15 cellular contexts compared by ENCODE assay signal in the genomic region with DNA sequence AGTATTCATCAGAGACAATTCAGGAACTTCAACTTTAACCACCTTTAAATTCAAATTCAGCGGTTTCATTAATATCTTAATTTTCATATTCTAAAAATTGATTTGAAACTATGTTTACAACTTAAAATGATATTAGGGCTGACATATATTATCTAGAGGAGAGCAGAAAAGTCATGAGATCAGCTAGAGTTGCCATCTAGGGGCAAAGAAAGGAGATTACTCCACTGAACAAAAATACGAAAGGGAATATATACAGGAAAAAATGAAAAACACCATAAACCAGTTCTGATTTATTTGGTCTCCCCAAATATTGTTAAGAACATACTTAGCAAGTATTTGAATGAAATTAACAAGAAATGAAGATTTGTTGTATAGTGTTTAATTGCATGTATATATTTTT.
DNase-seq lines count a peak whose midpoint lies in the region; ATAC-seq and TF ChIP-seq lines count a peak whose summit lies in the region.
"Had no signal": no experiment of that assay in that cellular context is flagged by ENCODE, and none has a peak within 500 bp of the region (broad histone marks: within the 10 kb centered on the region; RNA-seq: fewer than 3 reads in every experiment).

No MANE protein-coding gene starts in this region.

- H3K4me3 Mint-ChIP-seq in activated CD8-positive, alpha-beta T cell treated with anti-CD3 and anti-CD28 coated beads, Interleukin-2, amount 10 ng/mL, durations not matched to agents 7 days and 5 days = no peak overlapping the region
- H3K4me3 Mint-ChIP-seq: activated naive CD4-positive, alpha-beta T cell treated with anti-CD3 and anti-CD28 coated beads, Interleukin-2, amount 50 U/mL, for 24 hours; central memory CD8-positive, alpha-beta T cell had no signal

- H3K27ac Mint-ChIP-seq in activated CD8-positive, alpha-beta T cell treated with anti-CD3 and anti-CD28 coated beads, Interleukin-2, amount 10 ng/mL, durations not matched to agents 7 days and 5 days = no peak overlapping the region
- H3K27ac Mint-ChIP-seq: activated naive CD4-positive, alpha-beta T cell treated with anti-CD3 and anti-CD28 coated beads, Interleukin-2, amount 50 U/mL, for 24 hours had no signal

- no peaks in the 10 kb centered on the region for H3K4me1 Mint-ChIP-seq in activated CD8-positive, alpha-beta T cell treated with anti-CD3 and anti-CD28 coated beads, Interleukin-2, amount 10 ng/mL, durations not matched to agents 7 days and 5 days (ENCODE audit: low read depth)
- H3K4me1 Mint-ChIP-seq: activated naive CD4-positive, alpha-beta T cell treated with anti-CD3 and anti-CD28 coated beads, Interleukin-2, amount 50 U/mL, for 24 hours; central memory CD8-positive, alpha-beta T cell had no signal

- POLR2A ChIA-PET in activated CD8-positive, alpha-beta T cell treated with anti-CD3 and anti-CD28 coated beads, Interleukin-2, amount 10 ng/mL, durations not matched to agents 7 days and 5 days (lab: Charles Lee) = no interaction called here

- no peak for ATAC-seq in activated CD8-positive, alpha-beta T cell treated with anti-CD3 and anti-CD28 coated beads, Interleukin-2, amount 10 ng/mL, durations not matched to agents 7 days and 5 days
- ATAC-seq: left cardiac atrium had no signal

- DNase-seq in EH (ENCODE audit: low read depth) (peak; percentile 4), cardiac fibroblast (ENCODE audit: low read depth in 2 of 2) (peak; percentile 1 to 10), midbrain (lab: John Stamatoyannopoulos, UW) (peak; percentile 14), amygdala (lab: John Stamatoyannopoulos, UW) (no peak), DMS153 treated with DMSO at 0.1 percent for 48 hours (lab: John Stamatoyannopoulos, UW; ENCODE audit: unreplicated experiment) (no peak)
- no peak for DNase-seq in activated CD4-positive, alpha-beta T cell treated with anti-CD3 and anti-CD28 coated beads, Interleukin-2, amount 50 U/mL, for 4 hours
- DNase-seq in activated CD8-positive, alpha-beta T cell treated with anti-CD3 and anti-CD28 coated beads, Interleukin-2, amount 10 ng/mL, durations not matched to agents 7 days and 5 days = no peak
- DNase-seq: C1 segment of cervical spinal cord, left cardiac atrium, NCI-H2029, NCI-H526, T-helper 1 cell had no signal

- CTCF ChIA-PET in activated CD8-positive, alpha-beta T cell treated with anti-CD3 and anti-CD28 coated beads, Interleukin-2, amount 10 ng/mL, durations not matched to agents 7 days and 5 days (lab: Charles Lee) = no interaction called here

- no peaks in the 10 kb centered on the region for H3K36me3 Mint-ChIP-seq in activated CD8-positive, alpha-beta T cell treated with anti-CD3 and anti-CD28 coated beads, Interleukin-2, amount 10 ng/mL, durations not matched to agents 7 days and 5 days (ENCODE audit: low read depth)
- H3K36me3 Mint-ChIP-seq: activated naive CD4-positive, alpha-beta T cell treated with anti-CD3 and anti-CD28 coated beads, Interleukin-2, amount 50 U/mL, for 24 hours had no signal

- no peaks in the 10 kb centered on the region for H3K27me3 Mint-ChIP-seq in activated CD8-positive, alpha-beta T cell treated with anti-CD3 and anti-CD28 coated beads, Interleukin-2, amount 10 ng/mL, durations not matched to agents 7 days and 5 days (ENCODE audit: low read depth)
- H3K27me3 Mint-ChIP-seq: activated naive CD4-positive, alpha-beta T cell treated with anti-CD3 and anti-CD28 coated beads, Interleukin-2, amount 50 U/mL, for 24 hours; central memory CD8-positive, alpha-beta T cell had no signal

- TF ChIP-seq CTCF in LNCAP (IDR thresholded peaks at IDR 0.05) (peak; percentile 63), cardiac fibroblast (IDR thresholded peaks at IDR 0.05; ENCODE audit: low read depth, low read length) (no peak)

- H3K4me3 ChIP-seq in cardiac fibroblast (replicated peaks in 1 of 2; ENCODE audit: low read depth in 2 of 2, low read length in 2 of 2) = no peak overlapping the region

- peaks cover 6% of the 10 kb centered on the region for H3K9me3 Mint-ChIP-seq in activated CD8-positive, alpha-beta T cell treated with anti-CD3 and anti-CD28 coated beads, Interleukin-2, amount 10 ng/mL, durations not matched to agents 7 days and 5 days (ENCODE audit: insufficient read depth)
- H3K9me3 Mint-ChIP-seq: activated naive CD4-positive, alpha-beta T cell treated with anti-CD3 and anti-CD28 coated beads, Interleukin-2, amount 50 U/mL, for 24 hours had no signal

Comparison
In these comparisons a context has a peak if more than half of its experiments do, and no peak if none do; other contexts are left out.
1. DNase-seq: peak in EH (single experiment), cardiac fibroblast (2 of 2) and midbrain (single experiment); none in activated CD4-positive, alpha-beta T cell treated with anti-CD3 and anti-CD28 coated beads, Interleukin-2, amount 50 U/mL, for 4 hours (0 of 2), activated CD8-positive, alpha-beta T cell treated with anti-CD3 and anti-CD28 coated beads, Interleukin-2, amount 10 ng/mL, durations not matched to agents 7 days and 5 days (single experiment), amygdala (0 of 56) and DMS153 treated with DMSO at 0.1 percent for 48 hours (single experiment).